In genomic region chr3:77147836-77148578, GRCh38 we compare ENCODE assay signal across 17 cellular contexts.
DNase-seq lines count a peak whose midpoint lies in the region; ATAC-seq, FAIRE-seq and TF ChIP-seq lines count a peak whose summit lies in the region.
"Had no signal": no experiment of that assay in that cellular context is flagged by ENCODE, and none has a peak within 500 bp of the region (broad histone marks: within the 10 kb centered on the region; RNA-seq: fewer than 3 reads in every experiment).

No MANE protein-coding gene starts in this region.

- TF ChIP-seq POLR2A in upper lobe of left lung (IDR thresholded peaks at IDR 0.05): no peak

- no peaks in the 10 kb centered on the region for H3K36me3 Mint-ChIP-seq in activated naive CD8-positive, alpha-beta T cell treated with anti-CD3 and anti-CD28 coated beads for 36 hours

- H3K4me1 ChIP-seq in HAP-1 (peaks cover 18% of the 10 kb centered on the region), NT2/D1 (ENCODE audit: insufficient read depth, insufficient read length) (no peaks in the 10 kb centered on the region), upper lobe of left lung (no peaks in the 10 kb centered on the region)
- H3K4me1 ChIP-seq: gastrocnemius medialis, right atrium auricular region had no signal

- TF ChIP-seq EP300 in upper lobe of left lung (IDR thresholded peaks at IDR 0.05): no peak

- no peak overlapping the region for H3K27ac ChIP-seq in upper lobe of left lung
- H3K27ac ChIP-seq: gastrocnemius medialis, right atrium auricular region, RWPE1 had no signal

- H3K36me3 ChIP-seq in HAP-1 (replicated peaks) (no peaks in the 10 kb centered on the region), NT2/D1 (ENCODE audit: insufficient read depth, insufficient read length, low read length) (no peaks in the 10 kb centered on the region), bronchial epithelial cell (ENCODE audit: control insufficient read depth, insufficient read depth, low read length) (no peaks in the 10 kb centered on the region), upper lobe of left lung (no peaks in the 10 kb centered on the region)
- H3K36me3 ChIP-seq: gastrocnemius medialis, right atrium auricular region had no signal

- 59 to 66% methylated on average over 8 of the region's 8 CpGs for WGBS in upper lobe of left lung, 2 donors

- H3K9ac ChIP-seq in NT2/D1 (ENCODE audit: insufficient read length, low read depth): no peak overlapping the region

- H3K4me3 ChIP-seq in HAP-1 (no peak overlapping the region), NT2/D1 (ENCODE audit: insufficient read length, low read depth) (no peak overlapping the region), bronchial epithelial cell (ENCODE audit: low read depth, low read length) (no peak overlapping the region), upper lobe of left lung (no peak overlapping the region)
- H3K4me3 ChIP-seq: gastrocnemius medialis, right atrium auricular region had no signal

- H3K9me3 ChIP-seq in HAP-1 (no peaks in the 10 kb centered on the region), NT2/D1 (ENCODE audit: insufficient read depth, low read length) (no peaks in the 10 kb centered on the region), upper lobe of left lung (no peaks in the 10 kb centered on the region)
- H3K9me3 ChIP-seq: gastrocnemius medialis, right atrium auricular region had no signal

- no peak for FAIRE-seq in bronchial epithelial cell (lab: Jason Lieb, UNC)

- in situ Hi-C loops in HAP-1 (cut with MboI; ENCODE audit: low sequenced_read_pairs): no loop called here

- no peaks in the 10 kb centered on the region for H3K27me3 Mint-ChIP-seq in activated naive CD8-positive, alpha-beta T cell treated with anti-CD3 and anti-CD28 coated beads for 36 hours

- peaks cover 1% of the 10 kb centered on the region for H3K9me3 Mint-ChIP-seq in activated naive CD8-positive, alpha-beta T cell treated with anti-CD3 and anti-CD28 coated beads for 36 hours

- ATAC-seq in upper lobe of left lung (ENCODE audit: low FRiP score in 2 of 2): no peak
- ATAC-seq: activated CD4-positive, CD25-positive, alpha-beta regulatory T cell treated with anti-CD3 and anti-CD28 coated beads, Interleukin-2, amount 50 U/mL, for 24 hours; gastrocnemius medialis had no signal

- H3K27ac Mint-ChIP-seq in activated naive CD8-positive, alpha-beta T cell treated with anti-CD3 and anti-CD28 coated beads for 36 hours: no peak overlapping the region
- H3K27ac Mint-ChIP-seq: activated naive CD4-positive, alpha-beta T cell treated with anti-CD3 and anti-CD28 coated beads for 36 hours had no signal

- no peak overlapping the region for H3K4me3 Mint-ChIP-seq in activated naive CD8-positive, alpha-beta T cell treated with anti-CD3 and anti-CD28 coated beads for 36 hours
- H3K4me3 Mint-ChIP-seq: activated naive CD4-positive, alpha-beta T cell treated with anti-CD3 and anti-CD28 coated beads for 36 hours had no signal

- DNase-seq in HAP-1 (ENCODE audit: low spot score in 2 of 2) (peak; percentile 59 to 67), NT2/D1 (ENCODE audit: low read depth, low spot score) (peak; percentile 23), bronchial epithelial cell (ENCODE audit: low read depth) (peak; percentile 41), iris pigment epithelial cell (ENCODE audit: low read depth) (peak; percentile 65), upper lobe of left lung (no peak), NCI-H2107 (lab: John Stamatoyannopoulos, UW) (no peak), kidney tubule cell (ENCODE audit: low spot score) (no peak)
- no peak for DNase-seq in activated naive CD8-positive, alpha-beta T cell treated with anti-CD3 and anti-CD28 coated beads for 36 hours
- DNase-seq: activated CD8-positive, alpha-beta memory T cell treated with anti-CD3 and anti-CD28 coated beads, Interleukin-2, amount 50 U/mL, for 4 hours; activated naive CD4-positive, alpha-beta T cell treated with anti-CD3 and anti-CD28 coated beads for 36 hours; effector CD4-positive, alpha-beta T cell; gastrocnemius medialis; NCI-H1694 treated with DMSO at 0.1 percent for 48 hours; NCI-H526 had no signal

- no peaks in the 10 kb centered on the region for H3K4me1 Mint-ChIP-seq in activated naive CD8-positive, alpha-beta T cell treated with anti-CD3 and anti-CD28 coated beads for 36 hours

- no peak for TF ChIP-seq CTCF in bronchial epithelial cell (IDR thresholded peaks at IDR 0.05; ENCODE audit: insufficient read depth, low read length, severe bottlenecking)
- TF ChIP-seq CTCF in upper lobe of left lung (IDR thresholded peaks at IDR 0.05): no peak

- no peaks in the 10 kb centered on the region for H3K27me3 ChIP-seq in HAP-1 (ENCODE audit: low read depth)
- no peaks in the 10 kb centered on the region for H3K27me3 ChIP-seq in NT2/D1 (ENCODE audit: insufficient read depth, insufficient read length)
- H3K27me3 ChIP-seq in bronchial epithelial cell (ENCODE audit: control insufficient read depth, insufficient read depth, low read length): no peaks in the 10 kb centered on the region
- no peaks in the 10 kb centered on the region for H3K27me3 ChIP-seq in upper lobe of left lung
- H3K27me3 ChIP-seq: gastrocnemius medialis, right atrium auricular region had no signal

Comparison
In these comparisons a context has a peak if more than half of its experiments do, and no peak if none do; other contexts are left out.
1. DNase-seq: peak in HAP-1 (2 of 2), NT2/D1 (single experiment), bronchial epithelial cell (single experiment) and iris pigment epithelial cell (single experiment); none in activated naive CD8-positive, alpha-beta T cell treated with anti-CD3 and anti-CD28 coated beads for 36 hours (single experiment), upper lobe of left lung (0 of 2), NCI-H2107 (single experiment) and kidney tubule cell (single experiment).